ENCODE assay signal across 8 cellular contexts in the genomic region with DNA sequence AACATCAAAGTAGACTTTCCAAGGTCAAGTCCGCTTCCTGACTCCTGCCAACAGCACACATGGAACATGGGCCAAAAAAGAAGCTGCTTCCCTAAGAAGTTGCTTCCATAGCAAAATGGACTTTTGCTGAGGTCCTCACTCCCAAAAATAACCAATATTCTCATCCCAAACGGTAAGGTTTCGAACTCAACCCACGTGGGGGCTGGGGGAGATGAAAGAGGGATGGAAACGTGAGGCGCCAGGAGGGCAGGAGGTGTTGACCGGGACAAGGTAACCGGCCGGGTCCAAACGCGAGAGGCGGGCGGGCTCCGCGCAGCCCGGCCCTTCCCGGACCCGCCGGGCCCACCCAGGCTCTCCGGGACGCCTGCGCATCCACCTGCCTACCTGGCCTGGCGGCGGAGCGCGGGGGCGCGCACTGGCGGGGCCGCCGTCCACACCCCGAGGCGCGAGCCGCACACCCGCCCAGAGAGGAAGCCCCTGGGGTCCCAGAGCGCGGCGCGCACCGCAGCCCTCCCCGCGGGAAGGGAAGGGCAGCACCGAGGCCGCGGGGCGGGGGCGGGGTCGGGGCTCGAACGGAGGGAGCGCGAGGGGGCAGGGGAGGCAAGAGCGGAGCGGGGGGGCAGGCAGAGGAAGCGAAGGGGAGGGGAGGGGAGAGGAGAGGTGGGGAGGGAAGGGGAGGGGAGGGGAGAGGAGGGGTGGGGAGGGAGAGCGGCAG. TPM values are rescaled to one million over a fixed set of nuclear protein-coding genes. Genes with fewer than 3 reads are reported as not detected.
A peak's percentile ranks its signal among the peaks of the same experiment; 100 is the strongest.
DNase-seq lines count a peak whose midpoint lies in the region; ATAC-seq and TF ChIP-seq lines count a peak whose summit lies in the region.

No MANE protein-coding gene starts in this region.

- peaks cover 7% of the 10 kb centered on the region; the same call in 1 of the 2 replicates for H4K20me1 ChIP-seq in PC-3 (ENCODE audit: low read length)

- POLR2A ChIA-PET in PC-3 (lab: Charles Lee; ENCODE audit: unreplicated experiment): interaction anchor here (0.6 kb wide), 1 partner anchor 454 kb away, joined by 10 read pairs; no protein-coding TSS in a partner anchor

- no TSS peak for BruUV-seq in PC-3 (replicated peaks; lab: Mats Ljungman, UMichigan)

- peak overlapping the region; percentile 97 for H3K4me2 ChIP-seq in PC-3 (ENCODE audit: low read length)

- no peaks in the 10 kb centered on the region for H3K27me3 ChIP-seq in PC-3 (ENCODE audit: low read length)
- H3K27me3 ChIP-seq in upper lobe of left lung: no peaks in the 10 kb centered on the region

- H3F3A ChIP-seq in PC-3 (ENCODE audit: low read length, unreplicated experiment): no peaks in the 10 kb centered on the region

- H2AFZ ChIP-seq in PC-3 (ENCODE audit: low read length): peak overlapping the region; percentile 54

- CTCF ChIA-PET in PC-3 (lab: Charles Lee): no interaction called here

- H3K27ac ChIP-seq in PC-3 (ENCODE audit: low read length) (no peak overlapping the region), upper lobe of left lung (peak overlapping the region; percentile 93 to 97 (median 94))

- peak; percentile 68 for DNase-seq in ACHN
- DNase-seq in PC-3: peak; percentile 31
- peak; percentile 87 for DNase-seq in activated effector memory CD4-positive, alpha-beta T cell treated with anti-CD3 and anti-CD28 coated beads, Interleukin-2, amount 50 U/mL, for 16 hours
- DNase-seq in glomerular visceral epithelial cell (ENCODE audit: extremely low spot score): peak; percentile 55
- DNase-seq in posterior vena cava (ENCODE audit: low spot score): peak; percentile 84
- DNase-seq in upper lobe of left lung: peak; percentile 56 to 95

- H3K9me2 ChIP-seq in PC-3 (replicated peaks; ENCODE audit: low read length): no peaks in the 10 kb centered on the region

- intact Hi-C loops in PC-3 (cut with micrococcal nuclease): loop anchor here (5.0 kb wide), 2 partner anchors 45 to 245 kb away; partner anchors contain the start of gene UBE3C
- intact Hi-C loops in posterior vena cava (cut with DNase I): no loop called here

- H3K4me3 ChIP-seq in PC-3 (ENCODE audit: low read length): peak overlapping the region; percentile 96
- peak overlapping the region; percentile 68 to 91 (median 90) for H3K4me3 ChIP-seq in upper lobe of left lung

- H3K4me1 ChIP-seq in PC-3 (ENCODE audit: insufficient read depth, low read length): peaks cover 4% of the 10 kb centered on the region; the same call in 1 of the 2 replicates
- peaks cover 14 to 36% (median 30%) of the 10 kb centered on the region in 4 donors for H3K4me1 ChIP-seq in upper lobe of left lung

- H3K79me2 ChIP-seq in PC-3 (ENCODE audit: low read length): peaks cover 47% of the 10 kb centered on the region

- no peak for TF ChIP-seq POLR2A in upper lobe of left lung (IDR thresholded peaks at IDR 0.05)

- in situ Hi-C loops in ACHN (cut with HindIII; ENCODE audit: low pct_ligation_motif_present, low pct_unique_long_range_greater_than_20kb, low sequenced_read_pairs): no loop called here

- no peaks in the 10 kb centered on the region for H3K36me3 ChIP-seq in PC-3 (ENCODE audit: low read depth, low read length)
- no peaks in the 10 kb centered on the region for H3K36me3 ChIP-seq in upper lobe of left lung

- ATAC-seq in GM18907 (IDR thresholded peaks at IDR 0.05; ENCODE audit: unreplicated experiment): peak; percentile 21
- ATAC-seq in HG03139 (IDR thresholded peaks at IDR 0.05; ENCODE audit: unreplicated experiment): peak; percentile 17
- peak; percentile 35 for ATAC-seq in PC-3
- peak in 1 of 2 donors; percentile 61 for ATAC-seq in upper lobe of left lung (ENCODE audit: low FRiP score in 2 of 2)

- TF ChIP-seq EP300 in upper lobe of left lung (IDR thresholded peaks at IDR 0.05): no peak

- no peak for TF ChIP-seq CTCF in PC-3 (conservative IDR thresholded peaks at IDR 0.05; ENCODE audit: low read depth, low read length)
- TF ChIP-seq CTCF in upper lobe of left lung (IDR thresholded peaks at IDR 0.05): peak in 1 of 6 experiments; percentile 20

- WGBS in upper lobe of left lung, 2 donors: 3 to 10% methylated on average over 4 to 22 of the region's 57 CpGs

- H3K9me3 ChIP-seq in PC-3 (ENCODE audit: low read length) (no peaks in the 10 kb centered on the region), upper lobe of left lung (no peaks in the 10 kb centered on the region)

- peak overlapping the region; percentile 74 for H3K9ac ChIP-seq in PC-3 (ENCODE audit: low read length)

RNA-seq across cellular contexts. Expression of gene LMBR1, which starts 0.7 kb away (rescaled TPM):
- 61.7 and 63.9 TPM in 2 replicates for total RNA-seq in PC-3 (2014; rRNA removed)
- total RNA-seq in posterior vena cava: 10 to 100 TPM; 55.5 to 65.1 TPM
- 100 to 1,000 TPM in 2 of 6 donors, 10 to 100 TPM in 4; 58.6 to 159 (median 81.0) TPM for total RNA-seq in upper lobe of left lung

RNA-seq across cellular contexts. Expression of gene NOM1, which starts 57.3 kb away (rescaled TPM):
- total RNA-seq in PC-3 (2014; rRNA removed): 17.7 and 28.5 TPM in 2 replicates
- 10 to 100 TPM; 16.9 to 18.7 TPM for total RNA-seq in posterior vena cava
- total RNA-seq in upper lobe of left lung: 10 to 100 TPM; 18.7 to 49.2 (median 22.8) TPM

Comparison
In these comparisons a context has a peak if more than half of its experiments do, and no peak if none do; other contexts are left out.
1. DNase-seq: peak in every context shown above with its lines; median percentile 87 in activated effector memory CD4-positive, alpha-beta T cell treated with anti-CD3 and anti-CD28 coated beads, Interleukin-2, amount 50 U/mL, for 16 hours; 84 in posterior vena cava; 76 in upper lobe of left lung; 68 in ACHN; 55 in glomerular visceral epithelial cell; 31 in PC-3.